ENCODE assay signal across 14 cellular contexts in genomic region chr2:58923869-58924268, GRCh38.
A peak's percentile ranks its signal among the peaks of the same experiment; 100 is the strongest.
DNase-seq lines count a peak whose midpoint lies in the region; ATAC-seq and TF ChIP-seq lines count a peak whose summit lies in the region.
"Had no signal": no experiment of that assay in that cellular context is flagged by ENCODE, and none has a peak within 500 bp of the region (broad histone marks: within the 10 kb centered on the region; RNA-seq: fewer than 3 reads in every experiment).

No MANE protein-coding gene starts in this region.

- H3K9me3 Mint-ChIP-seq in T-helper 2 cell treated with Interferon-gamma antibody and Interleukin-4, amounts not matched to agents 5 μg/mL and 100 μg/mL, for 36 hours = no peaks in the 10 kb centered on the region
- H3K9me3 Mint-ChIP-seq: activated B cell treated with CpG ODN at 0.5 μM for 24 hours, neural crest cell had no signal

- no peaks in the 10 kb centered on the region for H3K27me3 ChIP-seq in adrenal gland

- in situ Hi-C loops in ACHN (cut with HindIII; ENCODE audit: low pct_ligation_motif_present, low pct_unique_long_range_greater_than_20kb, low sequenced_read_pairs) = no loop called here

- H3K4me1 Mint-ChIP-seq in T-helper 2 cell treated with Interferon-gamma antibody and Interleukin-4, amounts not matched to agents 5 μg/mL and 100 μg/mL, for 36 hours (ENCODE audit: low read depth) = no peaks in the 10 kb centered on the region
- H3K4me1 Mint-ChIP-seq: activated B cell treated with CpG ODN at 0.5 μM for 24 hours had no signal

- H3K4me1 ChIP-seq in adrenal gland (replicated peaks in 1 of 2) = no peaks in the 10 kb centered on the region

- no peaks in the 10 kb centered on the region for H3K36me3 Mint-ChIP-seq in T-helper 2 cell treated with Interferon-gamma antibody and Interleukin-4, amounts not matched to agents 5 μg/mL and 100 μg/mL, for 36 hours (ENCODE audit: low read depth)

- H3K36me3 ChIP-seq in adrenal gland (replicated peaks in 1 of 2) = no peaks in the 10 kb centered on the region

- TF ChIP-seq POLR2A in adrenal gland (IDR thresholded peaks at IDR 0.05) = no peak

- no peak overlapping the region for H3K27ac Mint-ChIP-seq in T-helper 2 cell treated with Interferon-gamma antibody and Interleukin-4, amounts not matched to agents 5 μg/mL and 100 μg/mL, for 36 hours
- H3K27ac Mint-ChIP-seq: activated B cell treated with CpG ODN at 0.5 μM for 24 hours; effector memory CD8-positive, alpha-beta T cell had no signal

- H3K4me3 Mint-ChIP-seq in T-helper 2 cell treated with Interferon-gamma antibody and Interleukin-4, amounts not matched to agents 5 μg/mL and 100 μg/mL, for 36 hours = no peak overlapping the region
- H3K4me3 Mint-ChIP-seq: activated B cell treated with CpG ODN at 0.5 μM for 24 hours; effector memory CD8-positive, alpha-beta T cell; neural crest cell had no signal

- H3K27ac ChIP-seq in adrenal gland = no peak overlapping the region

- H3K27me3 Mint-ChIP-seq in T-helper 2 cell treated with Interferon-gamma antibody and Interleukin-4, amounts not matched to agents 5 μg/mL and 100 μg/mL, for 36 hours (ENCODE audit: low read depth) = no peaks in the 10 kb centered on the region
- H3K27me3 Mint-ChIP-seq: effector memory CD8-positive, alpha-beta T cell had no signal

- DNase-seq in Daoy (ENCODE audit: low read depth) (peak; percentile 81), NCI-H187 treated with DMSO at 0.1 percent for 48 hours (lab: John Stamatoyannopoulos, UW) (peak; percentile 78), choroid plexus epithelial cell (ENCODE audit: low read depth) (peak; percentile 85), renal cortical epithelial cell (ENCODE audit: low read depth) (peak; percentile 22), ACHN (no peak), adrenal gland (no peak)
- no peak for DNase-seq in T-helper 2 cell treated with Interferon-gamma antibody and Interleukin-4, amounts not matched to agents 5 μg/mL and 100 μg/mL, for 36 hours (ENCODE audit: low spot score)
- DNase-seq: activated B cell treated with CpG ODN at 0.5 μM for 24 hours; effector memory CD8-positive, alpha-beta T cell; NCI-H2171; small intestine; substantia nigra had no signal

- H3K9me3 ChIP-seq in adrenal gland (replicated peaks in 1 of 3) = no peaks in the 10 kb centered on the region

- intact Hi-C loops in adrenal gland (cut with DNase I) = no loop called here

- TF ChIP-seq CTCF in choroid plexus epithelial cell (conservative IDR thresholded peaks at IDR 0.05; ENCODE audit: low read depth, low read length) (no peak), adrenal gland (IDR thresholded peaks at IDR 0.05) (no peak)

- no peak for ATAC-seq in GM18520 (IDR thresholded peaks at IDR 0.05; ENCODE audit: unreplicated experiment)
- ATAC-seq: effector memory CD8-positive, alpha-beta T cell had no signal

- WGBS in adrenal gland, 4 donors = 87 to 100% (median 97%) methylated on average over 1 of the region's 1 CpG

- H3K4me3 ChIP-seq in choroid plexus epithelial cell (ENCODE audit: low read depth, low read length) = no peak overlapping the region
- no peak overlapping the region for H3K4me3 ChIP-seq in adrenal gland

Comparison
In these comparisons a context has a peak if more than half of its experiments do, and no peak if none do; other contexts are left out.
1. DNase-seq: peak in Daoy (single experiment), NCI-H187 treated with DMSO at 0.1 percent for 48 hours (single experiment), choroid plexus epithelial cell (single experiment) and renal cortical epithelial cell (single experiment); none in ACHN (single experiment), adrenal gland (0 of 7) and T-helper 2 cell treated with Interferon-gamma antibody and Interleukin-4, amounts not matched to agents 5 μg/mL and 100 μg/mL, for 36 hours (single experiment).